Comparison of ENCODE assay signal across 29 cellular contexts in the genomic region with DNA sequence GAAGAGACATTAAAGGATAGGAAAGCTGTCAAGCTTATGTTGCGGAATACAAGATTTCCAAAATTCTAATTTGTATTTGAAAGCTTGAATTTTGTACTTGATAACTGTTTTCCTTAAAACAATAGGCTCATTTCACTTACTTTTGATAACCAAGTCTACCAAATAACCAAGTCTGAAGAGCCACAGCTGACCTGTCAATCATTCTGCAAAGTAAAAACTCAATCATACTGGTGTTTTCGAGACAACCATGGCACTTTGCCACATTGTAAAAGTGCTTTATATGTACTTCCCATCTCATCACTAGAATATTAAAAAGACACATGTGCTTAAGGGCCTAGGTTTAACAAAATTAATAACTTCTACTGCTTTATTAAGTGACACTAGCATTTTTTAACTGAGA. TPM values are rescaled to one million over a fixed set of nuclear protein-coding genes. Genes with fewer than 3 reads are reported as not detected.
DNase-seq lines count a peak whose midpoint lies in the region; ATAC-seq lines count a peak whose summit lies in the region.
"Had no signal": no experiment of that assay in that cellular context is flagged by ENCODE, and none has a peak within 500 bp of the region (broad histone marks: within the 10 kb centered on the region; RNA-seq: fewer than 3 reads in every experiment).

No MANE protein-coding gene starts in this region.

- H3K79me1 ChIP-seq in mesenchymal stem cell (replicated peaks; ENCODE audit: low read length, poor library complexity, severe bottlenecking): no peaks in the 10 kb centered on the region

- intact Hi-C loops in activated T-helper 1 cell treated with anti-CD3 and anti-CD28 coated beads, Interleukin-12 subunit alpha, Interleukin-12 subunit beta, Interleukin-2, Interleukin-4 antibody, amounts not matched to agents 30 ng/mL and 10 ng/mL and 1 ng/mL, durations not matched to agents 14 hours and 24 hours and 36 hours (cut with micrococcal nuclease): no loop called here
- intact Hi-C loops in naive thymus-derived CD4-positive, alpha-beta T cell (cut with micrococcal nuclease): loop anchor here (1.0 to 2.0 kb wide), 3 partner anchors 7 to 14 kb away; no protein-coding TSS in a partner anchor

- H3K4me2 ChIP-seq in mesenchymal stem cell (ENCODE audit: low read length, poor library complexity, severe bottlenecking): no peak overlapping the region
- H3K4me2 ChIP-seq: PC-9, smooth muscle cell had no signal

- H4K8ac ChIP-seq in mesenchymal stem cell (ENCODE audit: low read length): no peak overlapping the region

- H3K9me3 ChIP-seq in naive thymus-derived CD4-positive, alpha-beta T cell (ENCODE audit: control insufficient read depth in 2 of 3, low read length in 3 of 3): no peaks in the 10 kb centered on the region
- no peaks in the 10 kb centered on the region for H3K9me3 ChIP-seq in mesenchymal stem cell (ENCODE audit: control insufficient read depth, low read length)
- H3K9me3 ChIP-seq: neutrophil, right atrium auricular region, thoracic aorta, uterus had no signal

- H3K4me3 Mint-ChIP-seq in activated T-cell treated with anti-CD3 and anti-CD28 coated beads, Interleukin-2, amount 50 U/mL, for 24 hours: no peak overlapping the region
- H3K4me3 Mint-ChIP-seq in activated T-helper 1 cell treated with anti-CD3 and anti-CD28 coated beads, Interleukin-12 subunit alpha, Interleukin-12 subunit beta, Interleukin-2, Interleukin-4 antibody, amounts not matched to agents 30 ng/mL and 10 ng/mL and 1 ng/mL, durations not matched to agents 14 hours and 24 hours and 36 hours: no peak overlapping the region
- peak overlapping the region in 9 of 10 donors; percentile 19 to 85 (median 63) for H3K4me3 Mint-ChIP-seq in naive thymus-derived CD4-positive, alpha-beta T cell

- H3K18ac ChIP-seq in mesenchymal stem cell (ENCODE audit: low read depth in 1 of 2, low read length in 2 of 2): no peak overlapping the region

- no peak overlapping the region for H3K9ac ChIP-seq in mesenchymal stem cell (ENCODE audit: low read length)

- peaks cover 49% of the 10 kb centered on the region for H3K36me3 Mint-ChIP-seq in activated T-cell treated with anti-CD3 and anti-CD28 coated beads, Interleukin-2, amount 50 U/mL, for 24 hours (ENCODE audit: low read depth)
- peaks cover 34% of the 10 kb centered on the region for H3K36me3 Mint-ChIP-seq in activated T-helper 1 cell treated with anti-CD3 and anti-CD28 coated beads, Interleukin-12 subunit alpha, Interleukin-12 subunit beta, Interleukin-2, Interleukin-4 antibody, amounts not matched to agents 30 ng/mL and 10 ng/mL and 1 ng/mL, durations not matched to agents 14 hours and 24 hours and 36 hours (ENCODE audit: low read depth)
- H3K36me3 Mint-ChIP-seq in naive thymus-derived CD4-positive, alpha-beta T cell: peaks cover 3 to 56% (median 39%) of the 10 kb centered on the region in 5 donors

- H2BK5ac ChIP-seq in mesenchymal stem cell (ENCODE audit: low read depth, low read length, poor library complexity, severe bottlenecking): no peak overlapping the region

- no peaks in the 10 kb centered on the region for H3K9me3 Mint-ChIP-seq in activated T-cell treated with anti-CD3 and anti-CD28 coated beads, Interleukin-2, amount 50 U/mL, for 24 hours
- H3K9me3 Mint-ChIP-seq in activated T-helper 1 cell treated with anti-CD3 and anti-CD28 coated beads, Interleukin-12 subunit alpha, Interleukin-12 subunit beta, Interleukin-2, Interleukin-4 antibody, amounts not matched to agents 30 ng/mL and 10 ng/mL and 1 ng/mL, durations not matched to agents 14 hours and 24 hours and 36 hours: peaks cover 4% of the 10 kb centered on the region
- H3K9me3 Mint-ChIP-seq in naive thymus-derived CD4-positive, alpha-beta T cell: no peaks in the 10 kb centered on the region

- no peaks in the 10 kb centered on the region for H3K27me3 ChIP-seq in naive thymus-derived CD4-positive, alpha-beta T cell (ENCODE audit: control insufficient read depth in 2 of 2, insufficient read depth in 2 of 2, low read length in 2 of 2)
- no peaks in the 10 kb centered on the region for H3K27me3 ChIP-seq in mesenchymal stem cell (ENCODE audit: control insufficient read depth in 1 of 2, insufficient read depth in 1 of 2, low read length in 2 of 2)
- H3K27me3 ChIP-seq: neutrophil, right atrium auricular region, uterus had no signal

- H3K4ac ChIP-seq in mesenchymal stem cell (ENCODE audit: low read depth in 1 of 2, low read length in 2 of 2): no peak overlapping the region

- no peak overlapping the region for H3K4me3 ChIP-seq in naive thymus-derived CD4-positive, alpha-beta T cell (ENCODE audit: low read length)
- no peak overlapping the region for H3K4me3 ChIP-seq in mesenchymal stem cell (ENCODE audit: insufficient read depth in 1 of 2, low read depth in 1 of 2, low read length in 2 of 2)
- H3K4me3 ChIP-seq: PC-9, right atrium auricular region, smooth muscle cell, thoracic aorta, uterus had no signal

- CTCF ChIA-PET in HEK293T (lab: Yijun Ruan, JAX): no interaction called here
- CTCF ChIA-PET in naive thymus-derived CD4-positive, alpha-beta T cell (lab: Charles Lee): interaction anchor here (1.4 kb wide), 1 partner anchor 12 kb away, joined by 4 read pairs; no protein-coding TSS in a partner anchor

- POLR2A ChIA-PET in HEK293T (lab: Yijun Ruan, JAX): no interaction called here
- POLR2A ChIA-PET in naive thymus-derived CD4-positive, alpha-beta T cell (lab: Charles Lee): interaction anchor here (0.9 to 24.0 kb wide), 6 partner anchors 11 to 85 kb away, joined by 3 to 400 read pairs (median 4); no protein-coding TSS in a partner anchor

- H2BK15ac ChIP-seq in mesenchymal stem cell (ENCODE audit: low read depth, poor library complexity, severe bottlenecking): no peak overlapping the region

- peaks cover 41 to 90% of the 10 kb centered on the region in 2 donors for H3K4me1 ChIP-seq in naive thymus-derived CD4-positive, alpha-beta T cell (ENCODE audit: control insufficient read depth in 2 of 2, insufficient read depth in 2 of 2, low read length in 2 of 2)
- H3K4me1 ChIP-seq in mesenchymal stem cell (ENCODE audit: control insufficient read depth, insufficient read depth, low read depth, low read length): peaks cover 4% of the 10 kb centered on the region
- H3K4me1 ChIP-seq: right atrium auricular region, uterus had no signal

- no peak overlapping the region for H3K23ac ChIP-seq in mesenchymal stem cell (ENCODE audit: low read length in 2 of 2)

- H3K27me3 Mint-ChIP-seq in activated T-cell treated with anti-CD3 and anti-CD28 coated beads, Interleukin-2, amount 50 U/mL, for 24 hours: no peaks in the 10 kb centered on the region
- H3K27me3 Mint-ChIP-seq in activated T-helper 1 cell treated with anti-CD3 and anti-CD28 coated beads, Interleukin-12 subunit alpha, Interleukin-12 subunit beta, Interleukin-2, Interleukin-4 antibody, amounts not matched to agents 30 ng/mL and 10 ng/mL and 1 ng/mL, durations not matched to agents 14 hours and 24 hours and 36 hours (ENCODE audit: insufficient read depth): no peaks in the 10 kb centered on the region
- no peaks in the 10 kb centered on the region for H3K27me3 Mint-ChIP-seq in naive thymus-derived CD4-positive, alpha-beta T cell

- H2AK5ac ChIP-seq in mesenchymal stem cell (ENCODE audit: low read length, severe bottlenecking): no peak overlapping the region

- H3K36me3 ChIP-seq in naive thymus-derived CD4-positive, alpha-beta T cell (ENCODE audit: control insufficient read depth in 2 of 3, insufficient read depth in 3 of 3, low read length in 3 of 3): peaks cover 0 to 6% (median 4%) of the 10 kb centered on the region in 3 experiments
- H3K36me3 ChIP-seq in mesenchymal stem cell (ENCODE audit: control insufficient read depth in 1 of 2, insufficient read depth in 2 of 2, low read depth in 1 of 2, low read length in 2 of 2): no peaks in the 10 kb centered on the region
- H3K36me3 ChIP-seq: neutrophil, right atrium auricular region, thoracic aorta, uterus, WERI-Rb-1 had no signal

- no peak overlapping the region for H2BK120ac ChIP-seq in mesenchymal stem cell (ENCODE audit: low read depth, low read length)

- H2BK12ac ChIP-seq in mesenchymal stem cell (ENCODE audit: low read length in 2 of 2): no peak overlapping the region

- no peak overlapping the region for H4K91ac ChIP-seq in mesenchymal stem cell (ENCODE audit: low read length)

- H3K27ac ChIP-seq in naive thymus-derived CD4-positive, alpha-beta T cell (ENCODE audit: low read depth, low read length): peak overlapping the region; percentile 52
- no peak overlapping the region for H3K27ac ChIP-seq in mesenchymal stem cell (ENCODE audit: low read length, poor library complexity, severe bottlenecking)
- H3K27ac ChIP-seq: neutrophil, PC-9, right atrium auricular region, thoracic aorta, uterus, WERI-Rb-1 had no signal

- H3K14ac ChIP-seq in mesenchymal stem cell (ENCODE audit: low read length in 2 of 2): no peak overlapping the region

- H3K27ac Mint-ChIP-seq in activated T-cell treated with anti-CD3 and anti-CD28 coated beads, Interleukin-2, amount 50 U/mL, for 24 hours: peak overlapping the region; percentile 78
- peak overlapping the region; percentile 20 for H3K27ac Mint-ChIP-seq in activated T-helper 1 cell treated with anti-CD3 and anti-CD28 coated beads, Interleukin-12 subunit alpha, Interleukin-12 subunit beta, Interleukin-2, Interleukin-4 antibody, amounts not matched to agents 30 ng/mL and 10 ng/mL and 1 ng/mL, durations not matched to agents 14 hours and 24 hours and 36 hours
- peak overlapping the region; percentile 46 to 90 (median 79) for H3K27ac Mint-ChIP-seq in naive thymus-derived CD4-positive, alpha-beta T cell

- ATAC-seq in naive thymus-derived CD4-positive, alpha-beta T cell: no peak
- ATAC-seq: left ventricle myocardium superior had no signal

- peaks cover 81% of the 10 kb centered on the region for H3K4me1 Mint-ChIP-seq in activated T-cell treated with anti-CD3 and anti-CD28 coated beads, Interleukin-2, amount 50 U/mL, for 24 hours (ENCODE audit: low read depth)
- H3K4me1 Mint-ChIP-seq in activated T-helper 1 cell treated with anti-CD3 and anti-CD28 coated beads, Interleukin-12 subunit alpha, Interleukin-12 subunit beta, Interleukin-2, Interleukin-4 antibody, amounts not matched to agents 30 ng/mL and 10 ng/mL and 1 ng/mL, durations not matched to agents 14 hours and 24 hours and 36 hours (ENCODE audit: low read depth): peaks cover 73% of the 10 kb centered on the region
- peaks cover 41 to 99% (median 96%) of the 10 kb centered on the region in 7 donors for H3K4me1 Mint-ChIP-seq in naive thymus-derived CD4-positive, alpha-beta T cell

- H2AFZ ChIP-seq in mesenchymal stem cell (ENCODE audit: low read depth, low read length): no peak overlapping the region
- H2AFZ ChIP-seq: PC-9 had no signal

- no peak for DNase-seq in activated T-cell treated with anti-CD3 and anti-CD28 coated beads, Interleukin-2, amount 50 U/mL, for 24 hours
- no peak for DNase-seq in activated T-cell treated with anti-CD3 and anti-CD28 coated beads for 4 hours
- DNase-seq in HEK293T (ENCODE audit: extremely low spot score): no peak
- no peak for DNase-seq in activated T-helper 1 cell treated with anti-CD3 and anti-CD28 coated beads, Interleukin-12 subunit alpha, Interleukin-12 subunit beta, Interleukin-2, Interleukin-4 antibody, amounts not matched to agents 30 ng/mL and 10 ng/mL and 1 ng/mL, durations not matched to agents 14 hours and 24 hours and 36 hours (ENCODE audit: low spot score)
- no peak for DNase-seq in naive thymus-derived CD4-positive, alpha-beta T cell
- DNase-seq in HuH-7 (ENCODE audit: low spot score): no peak
- no peak for DNase-seq in mesenchymal stem cell
- DNase-seq in AG08395 (ENCODE audit: low spot score): no peak
- DNase-seq: activated CD4-positive, alpha-beta T cell treated with anti-CD3 and anti-CD28 coated beads, Interleukin-2, amount 50 U/mL, for 4 hours; activated gamma-delta T cell treated with Interleukin-2 at 50 U/mL for 16 hours; aorta; kidney; left ventricle myocardium superior; NCI-H2029; NCI-H524 treated with DMSO at 0.1 percent for 48 hours; NK-92 treated with Interleukin-12 subunit alpha and Interleukin-12 subunit beta, amount 100 ng/mL, for 24 hours; PC-9; posterior cingulate gyrus; Right ventricle myocardium superior; stimulated activated naive CD4-positive, alpha-beta T cell treated with Interleukin-2 at 50 U/mL for 16 hours; T1000; uterus; WERI-Rb-1 had no signal

- 100% methylated on average over 1 of the region's 2 CpGs for WGBS in mesenchymal stem cell

RNA-seq across cellular contexts. Expression of a gene that starts 47.9 kb away (rescaled TPM):
- 133 and 139 TPM in 2 replicates for total RNA-seq in activated T-helper 1 cell treated with anti-CD3 and anti-CD28 coated beads, Interleukin-12 subunit alpha, Interleukin-12 subunit beta, Interleukin-2, Interleukin-4 antibody, amounts not matched to agents 30 ng/mL and 10 ng/mL and 1 ng/mL, durations not matched to agents 14 hours and 24 hours and 36 hours
- 100 to 1,000 TPM; 270 to 830 (median 674) TPM for total RNA-seq in naive thymus-derived CD4-positive, alpha-beta T cell
- polyA plus RNA-seq in naive thymus-derived CD4-positive, alpha-beta T cell: 100 to 1,000 TPM; 637 to 928 TPM
- 11.8 TPM for polyA plus RNA-seq in mesenchymal stem cell (2013, experiment 1 of 2)
- 10.3 TPM for polyA plus RNA-seq in mesenchymal stem cell (2013, experiment 2 of 2)
- total RNA-seq: bronchial epithelial cell had no signal
- polyA plus RNA-seq: endothelial cell of umbilical vein had no signal

Comparison
In these comparisons a context has a peak if more than half of its experiments do, and no peak if none do; other contexts are left out.
1. H3K27ac Mint-ChIP-seq: peak in every context shown above with its lines; median percentile 79 in naive thymus-derived CD4-positive, alpha-beta T cell; 78 in activated T-cell treated with anti-CD3 and anti-CD28 coated beads, Interleukin-2, amount 50 U/mL, for 24 hours; 20 in activated T-helper 1 cell treated with anti-CD3 and anti-CD28 coated beads, Interleukin-12 subunit alpha, Interleukin-12 subunit beta, Interleukin-2, Interleukin-4 antibody, amounts not matched to agents 30 ng/mL and 10 ng/mL and 1 ng/mL, durations not matched to agents 14 hours and 24 hours and 36 hours.
2. H3K4me3 Mint-ChIP-seq: peak in naive thymus-derived CD4-positive, alpha-beta T cell (9 of 10); none in activated T-cell treated with anti-CD3 and anti-CD28 coated beads, Interleukin-2, amount 50 U/mL, for 24 hours (single experiment) and activated T-helper 1 cell treated with anti-CD3 and anti-CD28 coated beads, Interleukin-12 subunit alpha, Interleukin-12 subunit beta, Interleukin-2, Interleukin-4 antibody, amounts not matched to agents 30 ng/mL and 10 ng/mL and 1 ng/mL, durations not matched to agents 14 hours and 24 hours and 36 hours (single experiment).